1 cellular context compared by ENCODE assay signal in the genomic region with DNA sequence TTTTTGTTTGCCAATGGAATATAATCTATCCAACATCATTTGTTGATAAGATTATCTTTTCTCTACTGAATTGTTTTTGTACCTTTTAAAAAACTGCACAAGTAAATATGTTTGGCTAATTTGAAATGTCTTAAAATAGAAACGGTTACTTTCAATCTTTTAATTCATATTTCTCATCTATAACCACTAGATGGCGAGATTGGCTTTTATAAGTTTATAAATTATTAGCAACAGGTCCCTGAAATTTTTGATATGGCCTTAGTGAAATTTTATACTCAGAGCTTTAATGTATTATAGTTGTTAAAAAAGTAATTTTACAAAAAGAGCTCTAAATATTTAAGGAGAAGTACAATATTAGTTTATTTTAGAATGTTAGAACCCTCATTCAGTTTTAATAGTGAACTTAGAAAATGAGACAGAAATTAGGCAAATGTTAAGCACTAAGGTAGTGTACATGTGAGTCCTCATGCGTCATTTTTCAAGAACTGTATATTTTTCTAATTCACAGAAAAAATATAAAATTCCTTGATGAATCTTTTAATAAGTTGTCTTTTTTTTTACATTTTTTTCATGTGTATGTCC.
TF ChIP-seq lines count a peak whose summit lies in the region.

No MANE protein-coding gene starts in this region.

TF ChIP-seq in WTC11, 78 proteins besides CTCF, POLR2A, EP300 and RAD21 (continued from another document):
- TF ChIP-seq, protein P1, sequence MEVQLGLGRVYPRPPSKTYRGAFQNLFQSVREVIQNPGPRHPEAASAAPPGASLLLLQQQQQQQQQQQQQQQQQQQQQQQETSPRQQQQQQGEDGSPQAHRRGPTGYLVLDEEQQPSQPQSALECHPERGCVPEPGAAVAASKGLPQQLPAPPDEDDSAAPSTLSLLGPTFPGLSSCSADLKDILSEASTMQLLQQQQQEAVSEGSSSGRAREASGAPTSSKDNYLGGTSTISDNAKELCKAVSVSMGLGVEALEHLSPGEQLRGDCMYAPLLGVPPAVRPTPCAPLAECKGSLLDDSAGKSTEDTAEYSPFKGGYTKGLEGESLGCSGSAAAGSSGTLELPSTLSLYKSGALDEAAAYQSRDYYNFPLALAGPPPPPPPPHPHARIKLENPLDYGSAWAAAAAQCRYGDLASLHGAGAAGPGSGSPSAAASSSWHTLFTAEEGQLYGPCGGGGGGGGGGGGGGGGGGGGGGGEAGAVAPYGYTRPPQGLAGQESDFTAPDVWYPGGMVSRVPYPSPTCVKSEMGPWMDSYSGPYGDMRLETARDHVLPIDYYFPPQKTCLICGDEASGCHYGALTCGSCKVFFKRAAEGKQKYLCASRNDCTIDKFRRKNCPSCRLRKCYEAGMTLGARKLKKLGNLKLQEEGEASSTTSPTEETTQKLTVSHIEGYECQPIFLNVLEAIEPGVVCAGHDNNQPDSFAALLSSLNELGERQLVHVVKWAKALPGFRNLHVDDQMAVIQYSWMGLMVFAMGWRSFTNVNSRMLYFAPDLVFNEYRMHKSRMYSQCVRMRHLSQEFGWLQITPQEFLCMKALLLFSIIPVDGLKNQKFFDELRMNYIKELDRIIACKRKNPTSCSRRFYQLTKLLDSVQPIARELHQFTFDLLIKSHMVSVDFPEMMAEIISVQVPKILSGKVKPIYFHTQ (CRISPR knock-in tag; IDR thresholded peaks at IDR 0.05) = no peak
- TF ChIP-seq ZNF121 (CRISPR knock-in tag; IDR thresholded peaks at IDR 0.05) (no peak), NFYB (CRISPR knock-in tag; conservative IDR thresholded peaks at IDR 0.05; ENCODE audit: low read depth) (no peak), RORB (CRISPR knock-in tag; IDR thresholded peaks at IDR 0.05) (no peak)
